Comparison of ENCODE assay signal across 1 cellular context in genomic region chr1:197198911-197199310, GRCh38.
TF ChIP-seq lines count a peak whose summit lies in the region.

No MANE protein-coding gene starts in this region.

TF ChIP-seq in HepG2, 621 proteins besides CTCF, POLR2A, EP300 and RAD21:
- TF ChIP-seq TEAD3 (CRISPR knock-in tag; optimal IDR thresholded peaks at IDR 0.05; ENCODE audit: borderline replicate concordance) (no peak), ZBTB49 (CRISPR knock-in tag; IDR thresholded peaks at IDR 0.05; ENCODE audit: borderline replicate concordance) (no peak), HDAC2 (CRISPR knock-in tag; IDR thresholded peaks at IDR 0.05) (no peak), LCORL (IDR thresholded peaks at IDR 0.05) (no peak), LCORL (CRISPR knock-in tag; IDR thresholded peaks at IDR 0.05) (no peak), TCF7 (IDR thresholded peaks at IDR 0.05; ENCODE audit: low read depth) (no peak), ZNF121 (CRISPR knock-in tag; IDR thresholded peaks at IDR 0.05) (no peak), ONECUT2 (CRISPR knock-in tag; IDR thresholded peaks at IDR 0.05) (no peak), ZNF792 (CRISPR knock-in tag; IDR thresholded peaks at IDR 0.05) (no peak), GPBP1L1 (CRISPR knock-in tag; IDR thresholded peaks at IDR 0.05) (no peak), JUN (CRISPR knock-in tag; IDR thresholded peaks at IDR 0.05) (no peak), NAIF1 (CRISPR knock-in tag; IDR thresholded peaks at IDR 0.05; ENCODE audit: borderline replicate concordance) (no peak), ZNF446 (CRISPR knock-in tag; IDR thresholded peaks at IDR 0.05) (no peak), ZNF468 (CRISPR knock-in tag; IDR thresholded peaks at IDR 0.05) (no peak), ZFP62 (CRISPR knock-in tag; IDR thresholded peaks at IDR 0.05) (no peak)
